In the genomic region with DNA sequence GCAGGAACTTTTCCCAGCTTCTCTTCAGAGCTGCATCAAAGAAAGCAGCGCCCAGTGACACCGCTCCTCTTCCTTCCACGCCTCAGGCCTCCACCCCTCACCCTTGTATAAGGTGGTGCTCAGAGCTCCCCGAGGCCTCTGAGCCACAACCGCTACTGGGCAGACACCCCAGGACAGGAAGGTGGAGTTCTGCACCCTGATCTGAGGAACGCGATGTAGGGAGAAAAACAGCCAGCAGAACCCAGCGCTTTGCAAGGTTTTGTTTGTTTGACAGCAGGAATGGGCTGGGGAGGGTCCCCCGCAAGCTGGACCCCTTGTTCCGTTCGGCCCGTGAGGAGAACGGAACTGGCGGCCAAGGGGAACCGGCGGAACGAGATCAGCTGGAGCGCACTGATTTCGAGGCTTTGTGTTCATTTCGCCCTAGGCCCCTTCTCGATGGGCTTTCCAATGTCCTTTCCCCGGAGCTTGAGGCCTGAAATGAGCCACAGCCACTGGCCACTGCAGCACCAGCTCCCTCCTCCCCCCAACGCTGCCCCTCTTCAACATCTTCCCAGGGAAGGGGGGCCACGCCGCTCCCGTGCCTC, we compare ENCODE assay signal across 21 cellular contexts. TPM values are rescaled to one million over a fixed set of nuclear protein-coding genes. Genes with fewer than 3 reads are reported as not detected.
DNase-seq lines count a peak whose midpoint lies in the region; ATAC-seq, FAIRE-seq and TF ChIP-seq lines count a peak whose summit lies in the region.
"Had no signal": no experiment of that assay in that cellular context is flagged by ENCODE, and none has a peak within 500 bp of the region (broad histone marks: within the 10 kb centered on the region; RNA-seq: fewer than 3 reads in every experiment).

No MANE protein-coding gene starts in this region.

- H3K4me3 ChIP-seq in HepG2 (replicated peaks in 1 of 3; ENCODE audit: insufficient read depth in 1 of 3, low read depth in 2 of 3, low read length in 3 of 3) (no peak overlapping the region), right lobe of liver (no peak overlapping the region), neuronal stem cell (ENCODE audit: low read length in 2 of 2) (no peak overlapping the region)
- H3K4me3 ChIP-seq: GM12878, GM23338, SK-N-MC had no signal

- WGBS in HepG2 (ENCODE audit: low lambda C conversion rate): 93% methylated on average over 26 of the region's 26 CpGs
- 83% methylated on average over 14 of the region's 26 CpGs for WGBS in right lobe of liver (ENCODE audit: insufficient coverage, low coverage, low lambda C conversion rate, missing lambda C conversion rate)
- no CpG with 5 or more reads among the region's 26 CpGs for WGBS in neuronal stem cell (ENCODE audit: extremely low coverage in 2 of 2, insufficient read length in 2 of 2, insufficient replicate concordance in 1 of 2), 2 donors

- in situ Hi-C loops in HepG2 (cut with HindIII; ENCODE audit: extremely low pct_ligation_motif_present, low pct_unique_long_range_greater_than_20kb): no loop called here

- peaks cover 39% of the 10 kb centered on the region for H3K4me1 ChIP-seq in HepG2 (ENCODE audit: insufficient read depth, low read length)
- H3K4me1 ChIP-seq in right lobe of liver: peaks cover 0 to 47% (median 26%) of the 10 kb centered on the region in 4 donors
- peaks cover 7 to 8% of the 10 kb centered on the region in 2 donors for H3K4me1 ChIP-seq in neuronal stem cell (ENCODE audit: control insufficient read depth in 2 of 2, insufficient read depth in 1 of 2, low read depth in 1 of 2, low read length in 2 of 2)

- POLR2A ChIA-PET in HepG2 (lab: Yijun Ruan, JAX): interaction anchor here (0.8 to 5.0 kb wide), 6 partner anchors 8 to 20 kb away, joined by 3 to 29 read pairs (median 4); no protein-coding TSS in a partner anchor

- peaks cover 47% of the 10 kb centered on the region for H3K36me3 Mint-ChIP-seq in activated T-helper 17 cell treated with anti-CD3 and anti-CD28 coated beads, Interleukin-2, amount 50 U/mL, for 72 hours (ENCODE audit: low read depth)

- TF ChIP-seq EP300 in HepG2 (IDR thresholded peaks at IDR 0.05; ENCODE audit: low read depth in 2 of 2, low read length in 2 of 2) (no peak), HepG2 (CRISPR knock-in tag; IDR thresholded peaks at IDR 0.05; ENCODE audit: borderline replicate concordance) (no peak)

- H3K27me3 Mint-ChIP-seq in activated T-helper 17 cell treated with anti-CD3 and anti-CD28 coated beads, Interleukin-2, amount 50 U/mL, for 72 hours: no peaks in the 10 kb centered on the region

- H3K9ac ChIP-seq in HepG2 (ENCODE audit: insufficient read depth, low read depth, low read length) (no peak overlapping the region), neuronal stem cell (ENCODE audit: low read depth, low read length, poor library complexity) (no peak overlapping the region)

- H3K4ac ChIP-seq in neuronal stem cell (ENCODE audit: low read length): no peak overlapping the region

- no peaks in the 10 kb centered on the region for H3K9me3 Mint-ChIP-seq in activated T-helper 17 cell treated with anti-CD3 and anti-CD28 coated beads, Interleukin-2, amount 50 U/mL, for 72 hours

- intact Hi-C loops in HepG2 (cut with micrococcal nuclease; ENCODE audit: unreplicated experiment): no loop called here
- intact Hi-C loops in right lobe of liver (cut with DNase I): no loop called here

- TF ChIP-seq RAD21 in HepG2 (CRISPR knock-in tag; IDR thresholded peaks at IDR 0.05): no peak

- H2BK15ac ChIP-seq in neuronal stem cell (ENCODE audit: low read length): no peak overlapping the region

- H3K79me1 ChIP-seq in neuronal stem cell (ENCODE audit: low read depth, low read length): peaks cover 36% of the 10 kb centered on the region

- FAIRE-seq in HepG2 (lab: Jason Lieb, UNC): no peak
- FAIRE-seq: A204.1, GM12878 had no signal

- H3K14ac ChIP-seq in neuronal stem cell (ENCODE audit: low read length): peak overlapping the region; percentile 38

- peaks cover 17 to 37% of the 10 kb centered on the region in 2 experiments for H3K36me3 ChIP-seq in HepG2 (replicated peaks in 1 of 2; ENCODE audit: control insufficient read depth in 1 of 2, insufficient read depth in 2 of 2, low read length in 2 of 2)
- H3K36me3 ChIP-seq in right lobe of liver: peaks cover 3 to 28% (median 15%) of the 10 kb centered on the region in 4 donors
- H3K36me3 ChIP-seq in neuronal stem cell (replicated peaks in 1 of 2; ENCODE audit: control insufficient read depth in 2 of 2, insufficient read depth in 2 of 2, low read length in 2 of 2): peaks cover 39 to 61% of the 10 kb centered on the region in 2 donors

- H3K27ac Mint-ChIP-seq in activated T-helper 17 cell treated with anti-CD3 and anti-CD28 coated beads, Interleukin-2, amount 50 U/mL, for 72 hours: peak overlapping the region; percentile 38
- H3K27ac Mint-ChIP-seq: GM23338 had no signal

- peaks cover 20% of the 10 kb centered on the region for H3K79me2 ChIP-seq in HepG2 (ENCODE audit: insufficient read depth, low read length)

- H3K27me3 ChIP-seq in HepG2 (ENCODE audit: control insufficient read depth in 1 of 2, insufficient read depth in 2 of 2, low read length in 2 of 2) (no peaks in the 10 kb centered on the region), right lobe of liver (no peaks in the 10 kb centered on the region), neuronal stem cell (ENCODE audit: control insufficient read depth in 3 of 3, insufficient read depth in 3 of 3, low read depth in 1 of 3, low read length in 3 of 3) (no peaks in the 10 kb centered on the region)

- H2BK5ac ChIP-seq in neuronal stem cell (ENCODE audit: low read length): no peak overlapping the region

- 0 out of 2 replicates have a peak, but pooled peaks cover 7% of the 10 kb centered on the region for H4K20me1 ChIP-seq in HepG2 (ENCODE audit: insufficient read depth, low read length)

- H3K9me3 ChIP-seq in HepG2 (ENCODE audit: low read length) (no peaks in the 10 kb centered on the region), right lobe of liver (no peaks in the 10 kb centered on the region), neuronal stem cell (replicated peaks in 1 of 2; ENCODE audit: control insufficient read depth in 2 of 2, insufficient read depth in 1 of 2, low read depth in 1 of 2, low read length in 2 of 2) (peaks cover 0 to 1% of the 10 kb centered on the region in 2 donors)

- H2AFZ ChIP-seq in HepG2 (ENCODE audit: low read length) (no peak overlapping the region), neuronal stem cell (ENCODE audit: low read length) (no peak overlapping the region)
- H2AFZ ChIP-seq: GM23338 had no signal

- no peaks in the 10 kb centered on the region for H3K4me1 Mint-ChIP-seq in activated T-helper 17 cell treated with anti-CD3 and anti-CD28 coated beads, Interleukin-2, amount 50 U/mL, for 72 hours

- H3K4me2 ChIP-seq in HepG2 (ENCODE audit: low read depth, low read length): no peak overlapping the region
- no peak overlapping the region for H3K4me2 ChIP-seq in neuronal stem cell (ENCODE audit: insufficient read depth, low read length, poor library complexity, severe bottlenecking)
- H3K4me2 ChIP-seq: GM23338 had no signal

- no TSS peak for BruUV-seq in HepG2 (replicated peaks; lab: Mats Ljungman, UMichigan)

- H2AK5ac ChIP-seq in neuronal stem cell (ENCODE audit: low read depth, low read length): no peak overlapping the region

- TF ChIP-seq POLR2A in HepG2 (IDR thresholded peaks at IDR 0.05; ENCODE audit: insufficient read depth in 1 of 2, low read depth in 2 of 2, low read length in 2 of 2): no peak
- TF ChIP-seq POLR2A in right lobe of liver (IDR thresholded peaks at IDR 0.05): no peak

- H3K18ac ChIP-seq in neuronal stem cell (ENCODE audit: low read length): no peak overlapping the region

- ATAC-seq in HepG2 (no peak), right lobe of liver (no peak)
- no peak for ATAC-seq in activated T-helper 17 cell treated with anti-CD3 and anti-CD28 coated beads, Interleukin-2, amount 50 U/mL, for 72 hours (replicated peaks)
- ATAC-seq: GM12878, GM23338, HCT116 had no signal

- H3K27ac ChIP-seq in HepG2 (ENCODE audit: extremely low read length, insufficient read depth, low read length) (no peak overlapping the region), right lobe of liver (no peak overlapping the region), neuronal stem cell (replicated peaks; ENCODE audit: low read length) (no peak overlapping the region)
- H3K27ac ChIP-seq: SK-N-MC had no signal

- peak overlapping the region; percentile 17 for H4K8ac ChIP-seq in neuronal stem cell (ENCODE audit: low read depth, low read length)

- CTCF ChIA-PET in HepG2 (lab: Yijun Ruan, JAX; ENCODE audit: low intra/inter-chr PET ratio, low total read pairs): no interaction called here

- H3K4me3 Mint-ChIP-seq in activated T-helper 17 cell treated with anti-CD3 and anti-CD28 coated beads, Interleukin-2, amount 50 U/mL, for 72 hours: no peak overlapping the region
- H3K4me3 Mint-ChIP-seq: GM23338 had no signal

- no peak for TF ChIP-seq CTCF in HepG2 (CRISPR knock-in tag; IDR thresholded peaks at IDR 0.05)
- no peak for TF ChIP-seq CTCF in right lobe of liver (IDR thresholded peaks at IDR 0.05)

- no peak overlapping the region for H2BK120ac ChIP-seq in neuronal stem cell (ENCODE audit: low read depth, low read length)

- H4K91ac ChIP-seq in neuronal stem cell (ENCODE audit: low read depth, low read length, poor library complexity): no peak overlapping the region

- H2BK12ac ChIP-seq in neuronal stem cell (ENCODE audit: low read length): no peak overlapping the region

- DNase-seq in HepG2 (ENCODE audit: low spot score): no peak
- DNase-seq in right lobe of liver: no peak
- no peak for DNase-seq in neuronal stem cell (ENCODE audit: low spot score)
- DNase-seq in COR-L47 (lab: John Stamatoyannopoulos, UW): no peak
- no peak for DNase-seq in LoVo (ENCODE audit: low spot score)
- DNase-seq in NCI-H2107 (lab: John Stamatoyannopoulos, UW): no peak
- DNase-seq: DMS53, EL, NCI-H1105 treated with DMSO at 0.1 percent for 48 hours, NCI-H1694, NCI-H226, NCI-H524, NCI-H82, OCI-M1, SHP77 had no signal

- H3K23ac ChIP-seq in neuronal stem cell (ENCODE audit: low read depth, low read length, poor library complexity): no peak overlapping the region

RNA-seq across cellular contexts. Expression of a gene that starts 4.1 kb away (rescaled TPM):
- total RNA-seq in HepG2 (2016; rRNA removed; fragmentation: Illumina TruSeq; extraction: Trizol) (379 and 474 TPM in 2 replicates), right lobe of liver (100 to 1,000 TPM; 216 to 486 (median 227) TPM)
- 152 and 180 TPM in 2 replicates for total RNA-seq in HepG2 (2016; cell fraction: cytosol; rRNA removed; fragmentation: Illumina TruSeq; extraction: Trizol; ENCODE audit: low read depth)
- 390 and 529 TPM in 2 replicates for total RNA-seq in HepG2 (2016; cell fraction: insoluble cytoplasmic fraction; rRNA removed; fragmentation: Illumina TruSeq; extraction: Trizol)
- 186 and 193 TPM in 2 replicates for total RNA-seq in HepG2 (2016; cell fraction: membrane; rRNA removed; fragmentation: Illumina TruSeq; extraction: Trizol)
- 157 and 160 TPM in 2 replicates for total RNA-seq in HepG2 (2016; cell fraction: nucleus; rRNA removed; fragmentation: Illumina TruSeq; extraction: Trizol)
- polyA plus RNA-seq in HepG2 (2011; rRNA removed): 235 and 269 TPM in 2 replicates
- 392 and 430 TPM in 2 replicates for polyA plus RNA-seq in HepG2 (2011; cell fraction: cytosol; rRNA removed)
- polyA plus RNA-seq in HepG2 (2011; cell fraction: nucleus; rRNA removed): 129 and 177 TPM in 2 replicates
- polyA plus RNA-seq in HepG2 (2012): 257 and 326 TPM in 2 replicates
- polyA plus RNA-seq in HepG2 (2016; cell fraction: cytosol; fragmentation: Illumina TruSeq; extraction: Trizol; ENCODE audit: low read depth): 191 and 202 TPM in 2 replicates
- 553 and 620 TPM in 2 replicates for polyA plus RNA-seq in HepG2 (2016; cell fraction: insoluble cytoplasmic fraction; fragmentation: Illumina TruSeq; extraction: Trizol; ENCODE audit: low read depth)
- 198 and 200 TPM in 2 replicates for polyA plus RNA-seq in HepG2 (2016; cell fraction: membrane; fragmentation: Illumina TruSeq; extraction: Trizol; ENCODE audit: low read depth)
- 307 and 322 TPM in 2 replicates for polyA plus RNA-seq in HepG2 (2016; cell fraction: nucleus; fragmentation: Illumina TruSeq; extraction: Trizol; ENCODE audit: insufficient read depth, low read depth)
- 34.3 and 99.7 TPM in 2 replicates for polyA minus RNA-seq in HepG2 (2011; rRNA and poly(A)+ RNA removed; ENCODE audit: low replicate concordance)
- 87.8 and 91.0 TPM in 2 replicates for polyA minus RNA-seq in HepG2 (2011; cell fraction: cytosol; rRNA and poly(A)+ RNA removed)
- polyA minus RNA-seq in HepG2 (2011; cell fraction: nucleus; rRNA and poly(A)+ RNA removed): 84.2 and 94.6 TPM in 2 replicates
- 100 to 1,000 TPM; 221 to 265 TPM for total RNA-seq in activated T-helper 17 cell treated with anti-CD3 and anti-CD28 coated beads, Interleukin-2, amount 50 U/mL, for 72 hours
- 289 TPM for polyA plus RNA-seq in neuronal stem cell (2013, experiment 1 of 2)
- polyA plus RNA-seq in neuronal stem cell (2013, experiment 2 of 2): 288 TPM

RNA-seq across cellular contexts. Expression of a gene that starts 9.8 kb away (rescaled TPM):
- 1.2 and 6.0 TPM in 2 replicates for total RNA-seq in HepG2 (2016; rRNA removed; fragmentation: Illumina TruSeq; extraction: Trizol)
- 1.7 and 2.2 TPM in 2 replicates for total RNA-seq in HepG2 (2016; cell fraction: cytosol; rRNA removed; fragmentation: Illumina TruSeq; extraction: Trizol; ENCODE audit: low read depth)
- total RNA-seq in HepG2 (2016; cell fraction: insoluble cytoplasmic fraction; rRNA removed; fragmentation: Illumina TruSeq; extraction: Trizol): 1.0 and 7.5 TPM in 2 replicates
- 0.83 and 1.1 TPM in 2 replicates for total RNA-seq in HepG2 (2016; cell fraction: membrane; rRNA removed; fragmentation: Illumina TruSeq; extraction: Trizol)
- 7.7 and 10.7 TPM in 2 replicates for total RNA-seq in HepG2 (2016; cell fraction: nucleus; rRNA removed; fragmentation: Illumina TruSeq; extraction: Trizol)
- 6.8 and 7.9 TPM in 2 replicates for polyA plus RNA-seq in HepG2 (2011; rRNA removed)
- polyA plus RNA-seq in HepG2 (2011; cell fraction: cytosol; rRNA removed): 1.2 and 2.6 TPM in 2 replicates
- polyA plus RNA-seq in HepG2 (2011; cell fraction: nucleus; rRNA removed): 170 and 232 TPM in 2 replicates
- 6.5 and 6.7 TPM in 2 replicates for polyA plus RNA-seq in HepG2 (2012)
- polyA plus RNA-seq in HepG2 (2016; cell fraction: cytosol; fragmentation: Illumina TruSeq; extraction: Trizol; ENCODE audit: low read depth): 0.48 and 0.49 TPM in 2 replicates
- 1.2 and 1.3 TPM in 2 replicates for polyA plus RNA-seq in HepG2 (2016; cell fraction: insoluble cytoplasmic fraction; fragmentation: Illumina TruSeq; extraction: Trizol; ENCODE audit: low read depth)
- 0.57 and 0.68 TPM in 2 replicates for polyA plus RNA-seq in HepG2 (2016; cell fraction: membrane; fragmentation: Illumina TruSeq; extraction: Trizol; ENCODE audit: low read depth)
- polyA plus RNA-seq in HepG2 (2016; cell fraction: nucleus; fragmentation: Illumina TruSeq; extraction: Trizol; ENCODE audit: insufficient read depth, low read depth): 32.1 and 33.9 TPM in 2 replicates
- polyA minus RNA-seq in HepG2 (2011; rRNA and poly(A)+ RNA removed; ENCODE audit: low replicate concordance): 0.96 and 2.4 TPM in 2 replicates
- 0.69 and 1.2 TPM in 2 replicates for polyA minus RNA-seq in HepG2 (2011; cell fraction: cytosol; rRNA and poly(A)+ RNA removed)
- 8.8 and 10.9 TPM in 2 replicates for polyA minus RNA-seq in HepG2 (2011; cell fraction: nucleus; rRNA and poly(A)+ RNA removed)
- 10 to 100 TPM in 4 of 6 experiments, 1 to 10 TPM in 2; 5.7 to 27.9 (median 22.5) TPM for total RNA-seq in right lobe of liver
- 10 to 100 TPM; 18.6 to 27.4 TPM for total RNA-seq in activated T-helper 17 cell treated with anti-CD3 and anti-CD28 coated beads, Interleukin-2, amount 50 U/mL, for 72 hours
- polyA plus RNA-seq in neuronal stem cell (2013, experiment 1 of 2): 3.6 TPM
- 3.2 TPM for polyA plus RNA-seq in neuronal stem cell (2013, experiment 2 of 2)

RNA-seq across cellular contexts. Expression of a gene that starts 12.8 kb away (rescaled TPM):
- total RNA-seq in HepG2 (2016; rRNA removed; fragmentation: Illumina TruSeq; extraction: Trizol) (155 and 192 TPM in 2 replicates), right lobe of liver (10 to 100 TPM; 30.5 to 66.6 (median 49.3) TPM)
- 102 and 115 TPM in 2 replicates for total RNA-seq in HepG2 (2016; cell fraction: cytosol; rRNA removed; fragmentation: Illumina TruSeq; extraction: Trizol; ENCODE audit: low read depth)
- 166 and 201 TPM in 2 replicates for total RNA-seq in HepG2 (2016; cell fraction: insoluble cytoplasmic fraction; rRNA removed; fragmentation: Illumina TruSeq; extraction: Trizol)
- total RNA-seq in HepG2 (2016; cell fraction: membrane; rRNA removed; fragmentation: Illumina TruSeq; extraction: Trizol): 119 and 147 TPM in 2 replicates
- total RNA-seq in HepG2 (2016; cell fraction: nucleus; rRNA removed; fragmentation: Illumina TruSeq; extraction: Trizol): 76.8 and 86.8 TPM in 2 replicates
- 184 and 189 TPM in 2 replicates for polyA plus RNA-seq in HepG2 (2011; rRNA removed)
- 184 and 289 TPM in 2 replicates for polyA plus RNA-seq in HepG2 (2011; cell fraction: cytosol; rRNA removed)
- 352 and 483 TPM in 2 replicates for polyA plus RNA-seq in HepG2 (2011; cell fraction: nucleus; rRNA removed)
- 109 and 121 TPM in 2 replicates for polyA plus RNA-seq in HepG2 (2012)
- polyA plus RNA-seq in HepG2 (2016; cell fraction: cytosol; fragmentation: Illumina TruSeq; extraction: Trizol; ENCODE audit: low read depth): 97.4 and 122 TPM in 2 replicates
- 136 and 146 TPM in 2 replicates for polyA plus RNA-seq in HepG2 (2016; cell fraction: insoluble cytoplasmic fraction; fragmentation: Illumina TruSeq; extraction: Trizol; ENCODE audit: low read depth)
- 95.2 and 109 TPM in 2 replicates for polyA plus RNA-seq in HepG2 (2016; cell fraction: membrane; fragmentation: Illumina TruSeq; extraction: Trizol; ENCODE audit: low read depth)
- 167 and 176 TPM in 2 replicates for polyA plus RNA-seq in HepG2 (2016; cell fraction: nucleus; fragmentation: Illumina TruSeq; extraction: Trizol; ENCODE audit: insufficient read depth, low read depth)
- polyA minus RNA-seq in HepG2 (2011; rRNA and poly(A)+ RNA removed; ENCODE audit: low replicate concordance): 32.0 and 34.3 TPM in 2 replicates
- polyA minus RNA-seq in HepG2 (2011; cell fraction: cytosol; rRNA and poly(A)+ RNA removed): 21.5 and 26.7 TPM in 2 replicates
- 33.4 and 39.9 TPM in 2 replicates for polyA minus RNA-seq in HepG2 (2011; cell fraction: nucleus; rRNA and poly(A)+ RNA removed)
- total RNA-seq in activated T-helper 17 cell treated with anti-CD3 and anti-CD28 coated beads, Interleukin-2, amount 50 U/mL, for 72 hours: 100 to 1,000 TPM; 138 to 194 TPM
- 230 TPM for polyA plus RNA-seq in neuronal stem cell (2013, experiment 1 of 2)
- 218 TPM for polyA plus RNA-seq in neuronal stem cell (2013, experiment 2 of 2)

RNA-seq across cellular contexts. Expression of a gene that starts 19.7 kb away (rescaled TPM):
- 0.48 and 1.1 TPM in 2 replicates for total RNA-seq in HepG2 (2016; rRNA removed; fragmentation: Illumina TruSeq; extraction: Trizol)
- 0.61 and 0.71 TPM in 2 replicates for total RNA-seq in HepG2 (2016; cell fraction: cytosol; rRNA removed; fragmentation: Illumina TruSeq; extraction: Trizol; ENCODE audit: low read depth)
- total RNA-seq in HepG2 (2016; cell fraction: insoluble cytoplasmic fraction; rRNA removed; fragmentation: Illumina TruSeq; extraction: Trizol): 0.30 and 1.00 TPM in 2 replicates
- 0.59 and 0.90 TPM in 2 replicates for total RNA-seq in HepG2 (2016; cell fraction: membrane; rRNA removed; fragmentation: Illumina TruSeq; extraction: Trizol)
- total RNA-seq in HepG2 (2016; cell fraction: nucleus; rRNA removed; fragmentation: Illumina TruSeq; extraction: Trizol): 1.0 TPM in 2 replicates
- 1.2 and 1.4 TPM in 2 replicates for polyA plus RNA-seq in HepG2 (2011; rRNA removed)
- 0.45 and 0.97 TPM in 2 replicates for polyA plus RNA-seq in HepG2 (2011; cell fraction: cytosol; rRNA removed)
- 22.1 and 27.9 TPM in 2 replicates for polyA plus RNA-seq in HepG2 (2011; cell fraction: nucleus; rRNA removed)
- polyA plus RNA-seq in HepG2 (2012): 2.2 TPM in 2 replicates
- polyA plus RNA-seq in HepG2 (2016; cell fraction: cytosol; fragmentation: Illumina TruSeq; extraction: Trizol; ENCODE audit: low read depth): 0.40 and 0.78 TPM in 2 replicates
- 0.61 and 0.74 TPM in 2 replicates for polyA plus RNA-seq in HepG2 (2016; cell fraction: insoluble cytoplasmic fraction; fragmentation: Illumina TruSeq; extraction: Trizol; ENCODE audit: low read depth)
- polyA plus RNA-seq in HepG2 (2016; cell fraction: membrane; fragmentation: Illumina TruSeq; extraction: Trizol; ENCODE audit: low read depth): 0.52 and 0.76 TPM in 2 replicates
- 4.1 and 4.6 TPM in 2 replicates for polyA plus RNA-seq in HepG2 (2016; cell fraction: nucleus; fragmentation: Illumina TruSeq; extraction: Trizol; ENCODE audit: insufficient read depth, low read depth)
- 0.77 and 1.1 TPM in 2 replicates for polyA minus RNA-seq in HepG2 (2011; rRNA and poly(A)+ RNA removed; ENCODE audit: low replicate concordance)
- polyA minus RNA-seq in HepG2 (2011; cell fraction: cytosol; rRNA and poly(A)+ RNA removed): 1.5 and 1.8 TPM in 2 replicates
- polyA minus RNA-seq in HepG2 (2011; cell fraction: nucleus; rRNA and poly(A)+ RNA removed): 3.0 and 3.3 TPM in 2 replicates
- 1 to 10 TPM; 1.7 to 2.8 (median 2.6) TPM for total RNA-seq in right lobe of liver
- total RNA-seq in activated T-helper 17 cell treated with anti-CD3 and anti-CD28 coated beads, Interleukin-2, amount 50 U/mL, for 72 hours: 10 to 100 TPM in 1 of 2 donors, 1 to 10 TPM in 1; 4.3 to 12.9 TPM
- 0.42 TPM for polyA plus RNA-seq in neuronal stem cell (2013, experiment 1 of 2)
- polyA plus RNA-seq in neuronal stem cell (2013, experiment 2 of 2): 0.44 TPM

RNA-seq across cellular contexts. Expression of a gene that starts 24.4 kb away (rescaled TPM):
- 13.4 and 13.6 TPM in 2 replicates for total RNA-seq in HepG2 (2016; rRNA removed; fragmentation: Illumina TruSeq; extraction: Trizol)
- 2.6 and 2.9 TPM in 2 replicates for total RNA-seq in HepG2 (2016; cell fraction: cytosol; rRNA removed; fragmentation: Illumina TruSeq; extraction: Trizol; ENCODE audit: low read depth)
- total RNA-seq in HepG2 (2016; cell fraction: insoluble cytoplasmic fraction; rRNA removed; fragmentation: Illumina TruSeq; extraction: Trizol): 12.1 and 13.9 TPM in 2 replicates
- total RNA-seq in HepG2 (2016; cell fraction: membrane; rRNA removed; fragmentation: Illumina TruSeq; extraction: Trizol): 4.8 and 6.0 TPM in 2 replicates
- 10.7 and 13.3 TPM in 2 replicates for total RNA-seq in HepG2 (2016; cell fraction: nucleus; rRNA removed; fragmentation: Illumina TruSeq; extraction: Trizol)
- polyA plus RNA-seq in HepG2 (2011; rRNA removed): 12.4 and 15.5 TPM in 2 replicates
- 8.6 and 12.5 TPM in 2 replicates for polyA plus RNA-seq in HepG2 (2011; cell fraction: cytosol; rRNA removed)
- polyA plus RNA-seq in HepG2 (2011; cell fraction: nucleus; rRNA removed): 30.8 and 35.5 TPM in 2 replicates
- 7.0 and 8.7 TPM in 2 replicates for polyA plus RNA-seq in HepG2 (2012)
- polyA plus RNA-seq in HepG2 (2016; cell fraction: cytosol; fragmentation: Illumina TruSeq; extraction: Trizol; ENCODE audit: low read depth): 1.7 and 2.3 TPM in 2 replicates
- 11.2 and 13.9 TPM in 2 replicates for polyA plus RNA-seq in HepG2 (2016; cell fraction: insoluble cytoplasmic fraction; fragmentation: Illumina TruSeq; extraction: Trizol; ENCODE audit: low read depth)
- 3.5 and 4.0 TPM in 2 replicates for polyA plus RNA-seq in HepG2 (2016; cell fraction: membrane; fragmentation: Illumina TruSeq; extraction: Trizol; ENCODE audit: low read depth)
- polyA plus RNA-seq in HepG2 (2016; cell fraction: nucleus; fragmentation: Illumina TruSeq; extraction: Trizol; ENCODE audit: insufficient read depth, low read depth): 24.7 and 26.6 TPM in 2 replicates
- 25.6 and 44.8 TPM in 2 replicates for polyA minus RNA-seq in HepG2 (2011; rRNA and poly(A)+ RNA removed; ENCODE audit: low replicate concordance)
- 10.1 and 12.2 TPM in 2 replicates for polyA minus RNA-seq in HepG2 (2011; cell fraction: cytosol; rRNA and poly(A)+ RNA removed)
- polyA minus RNA-seq in HepG2 (2011; cell fraction: nucleus; rRNA and poly(A)+ RNA removed): 13.0 and 15.2 TPM in 2 replicates
- 1 to 10 TPM; 5.8 to 8.8 (median 7.1) TPM for total RNA-seq in right lobe of liver
- total RNA-seq in activated T-helper 17 cell treated with anti-CD3 and anti-CD28 coated beads, Interleukin-2, amount 50 U/mL, for 72 hours: 10 to 100 TPM; 54.4 to 56.8 TPM
- 11.3 TPM for polyA plus RNA-seq in neuronal stem cell (2013, experiment 1 of 2)
- polyA plus RNA-seq in neuronal stem cell (2013, experiment 2 of 2): 11.0 TPM
